Comparison of ENCODE assay signal across 17 cellular contexts in the genomic region with DNA sequence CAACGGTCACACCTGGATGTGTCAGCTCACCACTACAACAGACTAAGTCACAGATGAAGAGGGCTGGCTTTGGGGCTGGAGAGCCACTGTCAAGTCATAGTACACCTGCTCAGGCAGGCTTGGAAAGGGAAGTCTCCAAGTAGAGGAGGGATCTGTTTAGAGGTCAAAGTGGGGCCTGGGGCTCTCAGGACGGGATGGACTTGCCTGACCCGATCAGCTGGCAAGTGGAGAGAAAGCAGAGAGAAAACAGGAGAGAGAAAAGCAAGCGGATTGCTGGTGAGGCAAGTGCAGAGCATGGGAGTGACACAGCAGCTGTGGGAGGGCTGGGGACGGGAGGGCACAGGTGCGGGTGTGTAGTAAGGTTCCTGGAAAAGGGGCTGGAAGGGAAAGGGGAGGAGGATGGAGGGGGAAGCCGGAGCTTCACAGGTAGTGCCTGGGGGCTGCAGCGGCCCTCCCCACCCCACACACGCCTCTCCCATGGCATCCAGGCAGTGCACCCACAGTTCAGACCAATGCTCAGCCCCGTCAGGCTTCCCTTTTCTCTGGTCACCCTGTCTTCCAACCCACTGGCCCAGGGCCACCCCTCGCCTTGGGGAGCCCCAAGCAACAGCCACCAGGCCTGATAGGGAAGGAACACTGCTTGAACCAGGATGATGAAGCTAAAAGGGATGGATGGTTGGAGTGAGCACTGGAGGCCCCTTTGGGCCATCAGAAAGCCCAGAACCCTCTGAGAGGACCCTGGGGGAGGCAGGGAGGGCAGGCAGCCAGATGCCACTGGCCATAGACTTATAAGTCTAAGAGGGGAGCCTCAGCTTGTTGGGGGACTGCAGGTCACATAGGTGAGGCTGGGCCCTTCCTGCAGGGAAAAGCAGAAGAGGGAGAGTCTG. TPM values are rescaled to one million over a fixed set of nuclear protein-coding genes. Genes with fewer than 3 reads are reported as not detected.
DNase-seq lines count a peak whose midpoint lies in the region; ATAC-seq and TF ChIP-seq lines count a peak whose summit lies in the region.
"Had no signal": no experiment of that assay in that cellular context is flagged by ENCODE, and none has a peak within 500 bp of the region (broad histone marks: within the 10 kb centered on the region; RNA-seq: fewer than 3 reads in every experiment).

No MANE protein-coding gene starts in this region.

- H3K4me3 ChIP-seq in GM23248 = no peak overlapping the region
- H3K4me3 ChIP-seq in MG63 = no peak overlapping the region
- H3K4me3 ChIP-seq: adrenal gland, ovary, SJCRH30, suprapubic skin had no signal

- intact Hi-C loops in activated T-helper 1 cell treated with anti-CD3 and anti-CD28 coated beads, Interleukin-12 subunit alpha, Interleukin-12 subunit beta, Interleukin-2, Interleukin-4 antibody, amounts not matched to agents 30 ng/mL and 10 ng/mL and 1 ng/mL, durations not matched to agents 14 hours and 24 hours and 36 hours (cut with micrococcal nuclease) = loop anchor here (10.0 kb wide), 1 partner anchor 673 kb away; a partner anchor contains a TSS

- no peaks in the 10 kb centered on the region for H3K4me1 ChIP-seq in GM23248 (ENCODE audit: insufficient read depth)
- H3K4me1 ChIP-seq: adrenal gland, BE2C, SJCRH30 had no signal

- H3K79me2 ChIP-seq in GM23248 (ENCODE audit: insufficient read depth) = no peaks in the 10 kb centered on the region

- no peaks in the 10 kb centered on the region for H3K9me3 Mint-ChIP-seq in T-helper 1 cell treated with Interleukin-12 subunit alpha and Interleukin-12 subunit beta and Interleukin-4 antibody, amounts not matched to agents 30 μg/mL and 1 μg/mL, for 36 hours
- no peaks in the 10 kb centered on the region for H3K9me3 Mint-ChIP-seq in activated T-helper 1 cell treated with anti-CD3 and anti-CD28 coated beads, Interleukin-12 subunit alpha, Interleukin-12 subunit beta, Interleukin-2, Interleukin-4 antibody, amounts not matched to agents 30 ng/mL and 10 ng/mL and 1 ng/mL, durations not matched to agents 14 hours and 24 hours and 36 hours
- H3K9me3 Mint-ChIP-seq in neural crest cell = no peaks in the 10 kb centered on the region

- peaks cover 4% of the 10 kb centered on the region; the same call in 1 of the 2 replicates for H3K36me3 ChIP-seq in GM23248 (ENCODE audit: low read depth)
- H3K36me3 ChIP-seq in MG63 = peaks cover 34% of the 10 kb centered on the region
- H3K36me3 ChIP-seq: ovary had no signal

- H3K9me2 ChIP-seq in GM23248 (ENCODE audit: insufficient read depth) = no peaks in the 10 kb centered on the region

- H3K27me3 ChIP-seq in GM23248 (replicated peaks; ENCODE audit: insufficient read depth) (no peaks in the 10 kb centered on the region), MG63 (no peaks in the 10 kb centered on the region)
- H3K27me3 ChIP-seq: adrenal gland, BE2C, ovary, SJCRH30, suprapubic skin had no signal

- no peak for TF ChIP-seq CTCF in neural crest cell (conservative IDR thresholded peaks at IDR 0.05)

- peaks cover 20% of the 10 kb centered on the region for H3K36me3 Mint-ChIP-seq in T-helper 1 cell treated with Interleukin-12 subunit alpha and Interleukin-12 subunit beta and Interleukin-4 antibody, amounts not matched to agents 30 μg/mL and 1 μg/mL, for 36 hours (ENCODE audit: low read depth)
- H3K36me3 Mint-ChIP-seq in activated T-helper 1 cell treated with anti-CD3 and anti-CD28 coated beads, Interleukin-12 subunit alpha, Interleukin-12 subunit beta, Interleukin-2, Interleukin-4 antibody, amounts not matched to agents 30 ng/mL and 10 ng/mL and 1 ng/mL, durations not matched to agents 14 hours and 24 hours and 36 hours (ENCODE audit: low read depth) = peaks cover 31% of the 10 kb centered on the region
- H3K36me3 Mint-ChIP-seq in neural crest cell (ENCODE audit: low read depth) = peaks cover 22% of the 10 kb centered on the region

- peaks cover 35% of the 10 kb centered on the region for H3F3A ChIP-seq in GM23248 (ENCODE audit: insufficient read depth)

- H3K27me3 Mint-ChIP-seq in T-helper 1 cell treated with Interleukin-12 subunit alpha and Interleukin-12 subunit beta and Interleukin-4 antibody, amounts not matched to agents 30 μg/mL and 1 μg/mL, for 36 hours (ENCODE audit: low read depth) = peaks cover 4% of the 10 kb centered on the region
- no peaks in the 10 kb centered on the region for H3K27me3 Mint-ChIP-seq in activated T-helper 1 cell treated with anti-CD3 and anti-CD28 coated beads, Interleukin-12 subunit alpha, Interleukin-12 subunit beta, Interleukin-2, Interleukin-4 antibody, amounts not matched to agents 30 ng/mL and 10 ng/mL and 1 ng/mL, durations not matched to agents 14 hours and 24 hours and 36 hours (ENCODE audit: insufficient read depth)
- H3K27me3 Mint-ChIP-seq in neural crest cell (ENCODE audit: low read depth) = no peaks in the 10 kb centered on the region

- H2AFZ ChIP-seq in GM23248 = no peak overlapping the region

- in situ Hi-C loops in GM23248 (cut with MboI) = loop anchor here (25.0 kb wide), 1 partner anchor 481 kb away; a partner anchor contains a TSS

- H3K9ac ChIP-seq in GM23248 = no peak overlapping the region

- no peak overlapping the region for H3K4me2 ChIP-seq in GM23248 (ENCODE audit: unreplicated experiment)

- peak overlapping the region; percentile 46 for H3K27ac Mint-ChIP-seq in T-helper 1 cell treated with Interleukin-12 subunit alpha and Interleukin-12 subunit beta and Interleukin-4 antibody, amounts not matched to agents 30 μg/mL and 1 μg/mL, for 36 hours
- H3K27ac Mint-ChIP-seq in activated T-helper 1 cell treated with anti-CD3 and anti-CD28 coated beads, Interleukin-12 subunit alpha, Interleukin-12 subunit beta, Interleukin-2, Interleukin-4 antibody, amounts not matched to agents 30 ng/mL and 10 ng/mL and 1 ng/mL, durations not matched to agents 14 hours and 24 hours and 36 hours = peak overlapping the region; percentile 82
- H3K27ac Mint-ChIP-seq in neural crest cell (ENCODE audit: unreplicated experiment) = no peak overlapping the region

- H4K20me1 ChIP-seq in GM23248 (ENCODE audit: insufficient read depth) = peaks cover 6% of the 10 kb centered on the region; the same call in 1 of the 2 replicates

- ATAC-seq in HG02938 (IDR thresholded peaks at IDR 0.05; ENCODE audit: unreplicated experiment) = no peak

- peaks cover 6% of the 10 kb centered on the region for H3K4me1 Mint-ChIP-seq in T-helper 1 cell treated with Interleukin-12 subunit alpha and Interleukin-12 subunit beta and Interleukin-4 antibody, amounts not matched to agents 30 μg/mL and 1 μg/mL, for 36 hours (ENCODE audit: low read depth)
- H3K4me1 Mint-ChIP-seq in activated T-helper 1 cell treated with anti-CD3 and anti-CD28 coated beads, Interleukin-12 subunit alpha, Interleukin-12 subunit beta, Interleukin-2, Interleukin-4 antibody, amounts not matched to agents 30 ng/mL and 10 ng/mL and 1 ng/mL, durations not matched to agents 14 hours and 24 hours and 36 hours (ENCODE audit: low read depth) = peaks cover 25% of the 10 kb centered on the region
- H3K4me1 Mint-ChIP-seq in neural crest cell = peaks cover 13% of the 10 kb centered on the region

- 66 to 75% methylated on average over 8 to 11 of the region's 11 CpGs for WGBS in GM23248 (ENCODE audit: low coverage in 1 of 2, low lambda C conversion rate in 2 of 2, missing lambda C conversion rate in 2 of 2), 2 experiments

- H3K4me3 Mint-ChIP-seq in T-helper 1 cell treated with Interleukin-12 subunit alpha and Interleukin-12 subunit beta and Interleukin-4 antibody, amounts not matched to agents 30 μg/mL and 1 μg/mL, for 36 hours = no peak overlapping the region
- H3K4me3 Mint-ChIP-seq in activated T-helper 1 cell treated with anti-CD3 and anti-CD28 coated beads, Interleukin-12 subunit alpha, Interleukin-12 subunit beta, Interleukin-2, Interleukin-4 antibody, amounts not matched to agents 30 ng/mL and 10 ng/mL and 1 ng/mL, durations not matched to agents 14 hours and 24 hours and 36 hours = no peak overlapping the region
- peak overlapping the region; percentile 36 for H3K4me3 Mint-ChIP-seq in neural crest cell

- H3K9me3 ChIP-seq in GM23248 (ENCODE audit: low read depth) (no peaks in the 10 kb centered on the region), MG63 (no peaks in the 10 kb centered on the region)
- H3K9me3 ChIP-seq: adrenal gland, BE2C, ovary, SJCRH30, suprapubic skin had no signal

- no peak overlapping the region for H3K27ac ChIP-seq in GM23248
- H3K27ac ChIP-seq: 22Rv1, adrenal gland, ovary, SJCRH30, suprapubic skin had no signal

- no peak for DNase-seq in T-helper 1 cell
- peak; percentile 0 for DNase-seq in GM23248
- no peak for DNase-seq in activated T-helper 1 cell treated with anti-CD3 and anti-CD28 coated beads, Interleukin-12 subunit alpha, Interleukin-12 subunit beta, Interleukin-2, Interleukin-4 antibody, amounts not matched to agents 30 ng/mL and 10 ng/mL and 1 ng/mL, durations not matched to agents 14 hours and 24 hours and 36 hours (ENCODE audit: low spot score)
- DNase-seq in neural crest cell (ENCODE audit: low read depth, low spot score) = no peak
- no peak for DNase-seq in NCI-H2171 treated with DMSO at 0.1 percent for 48 hours (lab: John Stamatoyannopoulos, UW)
- no peak for DNase-seq in MG63
- DNase-seq: Kasumi-1, NCI-H2107, NCI-H524 treated with DMSO at 0.1 percent for 48 hours had no signal

RNA-seq across cellular contexts. Expression of a gene that starts 8.5 kb away (rescaled TPM):
- 1,721 and 1,890 TPM in 2 replicates for total RNA-seq in GM23248 (2014; rRNA removed; shearing (Covaris generic))
- 553 and 581 TPM in 2 replicates for polyA plus RNA-seq in GM23248 (2016; fragmentation: Nextera tagmentation; extraction: Ambion mirVana)
- total RNA-seq in activated T-helper 1 cell treated with anti-CD3 and anti-CD28 coated beads, Interleukin-12 subunit alpha, Interleukin-12 subunit beta, Interleukin-2, Interleukin-4 antibody, amounts not matched to agents 30 ng/mL and 10 ng/mL and 1 ng/mL, durations not matched to agents 14 hours and 24 hours and 36 hours = 2,478 and 2,503 TPM in 2 replicates
- total RNA-seq in neural crest cell = 2,069 and 2,072 TPM in 2 replicates
- total RNA-seq in MG63 (2014; rRNA removed; shearing (Covaris generic); ENCODE audit: low replicate concordance) = 4,857 and 6,303 TPM in 2 replicates
